11 cellular contexts compared by ENCODE assay signal in the genomic region with DNA sequence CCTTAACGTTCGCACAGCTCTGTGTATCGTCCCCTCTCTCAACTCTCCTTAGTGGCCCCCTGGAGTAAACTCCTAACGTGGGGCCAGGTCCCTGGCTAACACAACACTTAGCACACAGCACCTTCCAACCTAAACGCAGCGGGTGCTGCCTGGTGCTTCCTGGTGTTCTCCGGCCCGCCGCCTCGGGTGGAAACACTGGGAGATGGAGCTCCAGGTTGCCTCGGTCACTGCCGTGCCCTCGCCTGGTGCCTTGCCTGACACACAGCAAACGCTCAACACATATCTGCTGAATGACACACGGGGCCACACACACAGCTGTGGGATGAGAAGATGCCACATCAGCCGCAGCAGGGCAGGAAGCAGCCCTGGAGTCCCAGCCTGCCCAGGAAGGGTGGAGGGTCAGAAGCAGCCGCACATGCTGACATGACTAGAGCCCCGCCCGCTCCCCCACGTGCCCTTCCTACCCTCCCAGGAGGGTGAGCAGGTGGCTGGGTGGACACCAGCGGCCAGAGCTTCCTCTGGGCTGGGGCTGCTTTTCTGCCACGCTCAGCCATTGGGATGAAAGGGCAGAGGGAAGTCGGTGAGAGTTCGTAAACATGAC. TPM values are rescaled to one million over a fixed set of nuclear protein-coding genes. Genes with fewer than 3 reads are reported as not detected.
DNase-seq lines count a peak whose midpoint lies in the region; ATAC-seq and TF ChIP-seq lines count a peak whose summit lies in the region.
"Had no signal": no experiment of that assay in that cellular context is flagged by ENCODE, and none has a peak within 500 bp of the region (broad histone marks: within the 10 kb centered on the region; RNA-seq: fewer than 3 reads in every experiment).

No MANE protein-coding gene starts in this region.

- POLR2A ChIA-PET in HEK293 (lab: Yijun Ruan, JAX), result no interaction called here

- H3K4me3 ChIP-seq in HEK293 (ENCODE audit: low read depth, low read length) (no peak overlapping the region), sigmoid colon (no peak overlapping the region)
- H3K4me3 ChIP-seq: K562, thoracic aorta had no signal

- H3K27me3 ChIP-seq in sigmoid colon, result no peaks in the 10 kb centered on the region

- no peak for TF ChIP-seq EP300 in sigmoid colon (IDR thresholded peaks at IDR 0.05)

- TF ChIP-seq CTCF in HEK293 (tag by site-specific recombination; IDR thresholded peaks at IDR 0.05) (no peak), glutamatergic neuron (IDR thresholded peaks at IDR 0.05; ENCODE audit: partially characterized antibody, unreplicated experiment) (no peak), sigmoid colon (IDR thresholded peaks at IDR 0.05) (no peak)

- H3K27ac ChIP-seq in HEK293 (ENCODE audit: extremely low read depth, low read depth, low read length), result no peak overlapping the region
- no peak overlapping the region for H3K27ac ChIP-seq in sigmoid colon
- H3K27ac ChIP-seq: thoracic aorta had no signal

- ATAC-seq in HG02840 (IDR thresholded peaks at IDR 0.05; ENCODE audit: low FRiP score, unreplicated experiment), result no peak
- ATAC-seq: activated naive CD8-positive, alpha-beta T cell treated with anti-CD3 and anti-CD28 coated beads, Interleukin-2, amount 50 U/mL, for 24 hours; K562 had no signal

- WGBS in sigmoid colon, 2 donors, result 67 to 71% methylated on average over 24 of the region's 24 CpGs

- DNase-seq in SW480 (ENCODE audit: low spot score) (peak; percentile 34), glutamatergic neuron (peak; percentile 49), sigmoid colon (peak; percentile 78), GM19240 (ENCODE audit: insufficient read length, low spot score) (no peak)
- DNase-seq in stimulated activated CD8-positive, alpha-beta memory T cell treated with anti-CD3 and anti-CD28 coated beads, Interleukin-4, amount 100 ng/mL, for 48 hours, result no peak
- DNase-seq: activated naive CD8-positive, alpha-beta T cell treated with anti-CD3 and anti-CD28 coated beads, Interleukin-2, amount 50 U/mL, for 24 hours; DMS79 had no signal

- H3K36me3 Mint-ChIP-seq in glutamatergic neuron (ENCODE audit: unreplicated experiment), result no peaks in the 10 kb centered on the region

- peaks cover 13% of the 10 kb centered on the region for H3K9me3 Mint-ChIP-seq in glutamatergic neuron (ENCODE audit: unreplicated experiment)
- H3K9me3 Mint-ChIP-seq: activated naive CD8-positive, alpha-beta T cell treated with anti-CD3 and anti-CD28 coated beads, Interleukin-2, amount 50 U/mL, for 24 hours had no signal

- TF ChIP-seq POLR2A in sigmoid colon (IDR thresholded peaks at IDR 0.05), result no peak

- H3K4me1 Mint-ChIP-seq in glutamatergic neuron (ENCODE audit: low read depth, unreplicated experiment), result peaks cover 46% of the 10 kb centered on the region

- H3K36me3 ChIP-seq in HEK293 (ENCODE audit: control insufficient read depth in 2 of 2, insufficient read depth in 1 of 2, low read length in 2 of 2) (peaks cover 0 to 8% of the 10 kb centered on the region in 2 experiments; a peak in 2 of 3 replicates), sigmoid colon (peaks cover 0 to 21% (median 2%) of the 10 kb centered on the region in 4 donors)
- H3K36me3 ChIP-seq: thoracic aorta had no signal

- peak overlapping the region; percentile 25 for H3K4me3 Mint-ChIP-seq in glutamatergic neuron (ENCODE audit: unreplicated experiment)
- H3K4me3 Mint-ChIP-seq: activated naive CD8-positive, alpha-beta T cell treated with anti-CD3 and anti-CD28 coated beads, Interleukin-2, amount 50 U/mL, for 24 hours had no signal

- H3K4me1 ChIP-seq in HEK293 (ENCODE audit: control insufficient read depth, insufficient read depth, low read length) (no peaks in the 10 kb centered on the region), sigmoid colon (peaks cover 0 to 1% (median 0%) of the 10 kb centered on the region in 4 donors)

- H3K27ac Mint-ChIP-seq in glutamatergic neuron (ENCODE audit: unreplicated experiment), result no peak overlapping the region
- H3K27ac Mint-ChIP-seq: activated naive CD8-positive, alpha-beta T cell treated with anti-CD3 and anti-CD28 coated beads, Interleukin-2, amount 50 U/mL, for 24 hours had no signal

- CTCF ChIA-PET in HEK293 (lab: Yijun Ruan, JAX), result interaction anchor here (1.5 kb wide), 1 partner anchor 84 kb away, joined by 6 read pairs; no protein-coding TSS in a partner anchor

- intact Hi-C loops in sigmoid colon (cut with DNase I), result no loop called here

- peaks cover 15% of the 10 kb centered on the region for H3K27me3 Mint-ChIP-seq in glutamatergic neuron (ENCODE audit: unreplicated experiment)
- H3K27me3 Mint-ChIP-seq: activated naive CD8-positive, alpha-beta T cell treated with anti-CD3 and anti-CD28 coated beads, Interleukin-2, amount 50 U/mL, for 24 hours had no signal

- H3K9me3 ChIP-seq in HEK293 (ENCODE audit: control insufficient read depth, insufficient read depth, low read depth, low read length), result no peaks in the 10 kb centered on the region
- H3K9me3 ChIP-seq in sigmoid colon, result no peaks in the 10 kb centered on the region
- H3K9me3 ChIP-seq: thoracic aorta had no signal

TF ChIP-seq in HEK293, 187 proteins besides CTCF, POLR2A, EP300 and RAD21:
- TF ChIP-seq KLF1 (tag by site-specific recombination; IDR thresholded peaks at IDR 0.05) (peak; percentile 41; the same call in 1 of the 2 replicates), WT1 (tag by site-specific recombination; IDR thresholded peaks at IDR 0.05) (no peak)
TF ChIP-seq in HEK293: peak in this region for 1.

RNA-seq across cellular contexts. Expression of gene PEPD, which starts 6.6 kb away (rescaled TPM):
- 93.3 TPM for total RNA-seq in glutamatergic neuron (ENCODE audit: unreplicated experiment)
- total RNA-seq in sigmoid colon, result 10 to 100 TPM; 61.5 to 69.0 (median 64.9) TPM
- 100 to 1,000 TPM in 1 of 3 donors, 10 to 100 TPM in 2; 50.0 to 187 (median 79.3) TPM for polyA plus RNA-seq in sigmoid colon

Comparison
In these comparisons a context has a peak if more than half of its experiments do, and no peak if none do; other contexts are left out.
1. DNase-seq: peak in SW480 (single experiment), glutamatergic neuron (single experiment) and sigmoid colon (single experiment); none in GM19240 (single experiment) and stimulated activated CD8-positive, alpha-beta memory T cell treated with anti-CD3 and anti-CD28 coated beads, Interleukin-4, amount 100 ng/mL, for 48 hours (single experiment).